Comparison of ENCODE assay signal across 23 cellular contexts in the genomic region with DNA sequence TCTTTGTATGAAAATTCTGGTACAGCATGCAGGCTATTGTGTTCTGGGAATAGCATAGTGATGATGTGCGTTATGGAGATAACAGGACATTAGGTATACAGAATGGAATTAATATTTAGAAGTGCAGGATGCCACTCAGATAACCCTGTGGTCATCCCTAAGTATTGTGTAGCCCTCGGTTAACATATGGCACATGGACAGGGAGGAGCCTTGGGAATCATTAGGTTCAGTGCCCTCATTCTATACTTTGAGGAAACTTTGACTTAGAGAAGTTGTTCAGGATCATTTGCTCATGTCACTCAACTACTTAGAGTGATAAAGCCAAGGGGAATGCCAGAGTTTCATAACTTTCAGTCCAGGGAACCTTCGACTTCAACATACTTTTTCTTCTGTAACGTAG.
"Had no signal": no experiment of that assay in that cellular context is flagged by ENCODE, and none has a peak within 500 bp of the region (broad histone marks: within the 10 kb centered on the region; RNA-seq: fewer than 3 reads in every experiment).

No MANE protein-coding gene starts in this region.

- H3K4me3 Mint-ChIP-seq: activated CD4-positive, alpha-beta memory T cell treated with anti-CD3 and anti-CD28 coated beads for 36 hours; activated naive CD4-positive, alpha-beta T cell treated with anti-CD3 and anti-CD28 coated beads for 36 hours; activated naive CD8-positive, alpha-beta T cell treated with anti-CD3 and anti-CD28 coated beads, Interleukin-2, amount 10 ng/mL, durations not matched to agents 7 days and 5 days; activated T-cell treated with anti-CD3 and anti-CD28 coated beads, Interleukin-2, amount 50 U/mL, for 72 hours; endodermal cell; natural killer cell treated with Interleukin-12 subunit alpha and Interleukin-12 subunit beta and Interleukin-15 and Interleukin-18, amount 100 ng/mL, for 72 hours had no signal

- H3K36me3 Mint-ChIP-seq: activated CD4-positive, alpha-beta memory T cell treated with anti-CD3 and anti-CD28 coated beads for 36 hours; activated naive CD8-positive, alpha-beta T cell treated with anti-CD3 and anti-CD28 coated beads, Interleukin-2, amount 10 ng/mL, durations not matched to agents 7 days and 5 days; natural killer cell treated with Interleukin-12 subunit alpha and Interleukin-12 subunit beta and Interleukin-15 and Interleukin-18, amount 100 ng/mL, for 72 hours had no signal

- H3K4me1 Mint-ChIP-seq: activated naive CD8-positive, alpha-beta T cell treated with anti-CD3 and anti-CD28 coated beads, Interleukin-2, amount 10 ng/mL, durations not matched to agents 7 days and 5 days had no signal

- H3K36me3 ChIP-seq: spleen, thoracic aorta, upper lobe of right lung had no signal

- H3K9me3 Mint-ChIP-seq: activated CD4-positive, alpha-beta memory T cell treated with anti-CD3 and anti-CD28 coated beads for 36 hours; activated naive CD4-positive, alpha-beta T cell treated with anti-CD3 and anti-CD28 coated beads for 36 hours; activated naive CD8-positive, alpha-beta T cell treated with anti-CD3 and anti-CD28 coated beads, Interleukin-2, amount 10 ng/mL, durations not matched to agents 7 days and 5 days; activated T-cell treated with anti-CD3 and anti-CD28 coated beads, Interleukin-2, amount 50 U/mL, for 72 hours; endodermal cell; natural killer cell treated with Interleukin-12 subunit alpha and Interleukin-12 subunit beta and Interleukin-15 and Interleukin-18, amount 100 ng/mL, for 72 hours had no signal

- H3K4me3 ChIP-seq: hepatocyte, spleen, thoracic aorta, upper lobe of right lung had no signal

- H3K27ac Mint-ChIP-seq: activated CD4-positive, alpha-beta memory T cell treated with anti-CD3 and anti-CD28 coated beads for 36 hours; activated naive CD4-positive, alpha-beta T cell treated with anti-CD3 and anti-CD28 coated beads for 36 hours; activated naive CD8-positive, alpha-beta T cell treated with anti-CD3 and anti-CD28 coated beads, Interleukin-2, amount 10 ng/mL, durations not matched to agents 7 days and 5 days; activated T-cell treated with anti-CD3 and anti-CD28 coated beads, Interleukin-2, amount 50 U/mL, for 72 hours; endodermal cell; natural killer cell treated with Interleukin-12 subunit alpha and Interleukin-12 subunit beta and Interleukin-15 and Interleukin-18, amount 100 ng/mL, for 72 hours; progenitor cell of endocrine pancreas had no signal

- H3K27ac ChIP-seq: epithelial cell of prostate, foreskin keratinocyte, hepatocyte, spleen, thoracic aorta, upper lobe of right lung had no signal

- H3K27me3 Mint-ChIP-seq: activated CD4-positive, alpha-beta memory T cell treated with anti-CD3 and anti-CD28 coated beads for 36 hours had no signal

- DNase-seq: activated CD4-positive, alpha-beta memory T cell treated with anti-CD3 and anti-CD28 coated beads for 36 hours; activated CD4-positive, alpha-beta T cell treated with anti-CD3 and anti-CD28 coated beads for 1 hour; activated effector memory CD4-positive, alpha-beta T cell treated with Interleukin-2 at 50 U/mL for 16 hours; activated naive CD4-positive, alpha-beta T cell treated with anti-CD3 and anti-CD28 coated beads for 36 hours; activated naive CD8-positive, alpha-beta T cell treated with anti-CD3 and anti-CD28 coated beads, Interleukin-2, amount 10 ng/mL, durations not matched to agents 7 days and 5 days; activated T-cell treated with anti-CD3 and anti-CD28 coated beads, Interleukin-2, amount 50 U/mL, for 72 hours; anterior cingulate cortex; cortex of kidney; endodermal cell; foreskin keratinocyte; left ventricle myocardium superior; mammary epithelial cell; midbrain; spleen; stimulated activated CD4-positive, alpha-beta T cell treated with anti-CD3 and anti-CD28 coated beads, Interleukin-4, amount 100 ng/mL, for 24 hours; stimulated activated naive CD4-positive, alpha-beta T cell treated with Interleukin-2 at 50 U/mL for 16 hours; T-helper 1 cell; upper lobe of right lung had no signal

- H3K9me3 ChIP-seq: spleen, thoracic aorta, upper lobe of right lung had no signal

- ATAC-seq: activated T-cell treated with anti-CD3 and anti-CD28 coated beads, Interleukin-2, amount 50 U/mL, for 72 hours; foreskin keratinocyte; left ventricle myocardium superior; natural killer cell treated with Interleukin-12 subunit alpha and Interleukin-12 subunit beta and Interleukin-15 and Interleukin-18, amount 100 ng/mL, for 72 hours; upper lobe of right lung had no signal

- H3K27me3 ChIP-seq: foreskin keratinocyte, hepatocyte, spleen, upper lobe of right lung had no signal
